ENCODE assay signal across 18 cellular contexts in genomic region chr11:112533682-112534081, GRCh38.
A peak's percentile ranks its signal among the peaks of the same experiment; 100 is the strongest.
DNase-seq lines count a peak whose midpoint lies in the region; ATAC-seq, FAIRE-seq and TF ChIP-seq lines count a peak whose summit lies in the region.
"Had no signal": no experiment of that assay in that cellular context is flagged by ENCODE, and none has a peak within 500 bp of the region (broad histone marks: within the 10 kb centered on the region; RNA-seq: fewer than 3 reads in every experiment).

No MANE protein-coding gene starts in this region.

- H3K27me3 Mint-ChIP-seq in activated naive CD8-positive, alpha-beta T cell treated with anti-CD3 and anti-CD28 coated beads, Interleukin-2, amount 50 U/mL, for 24 hours: peaks cover 10% of the 10 kb centered on the region
- peaks cover 3% of the 10 kb centered on the region for H3K27me3 Mint-ChIP-seq in activated CD4-positive, alpha-beta T cell treated with anti-CD3 and anti-CD28 coated beads, Interleukin-2, amount 10 ng/mL, durations not matched to agents 7 days and 5 days
- peaks cover 61% of the 10 kb centered on the region for H3K27me3 Mint-ChIP-seq in mesothelial cell of epicardium (ENCODE audit: low read depth)

- no peaks in the 10 kb centered on the region for H3K36me3 Mint-ChIP-seq in activated naive CD8-positive, alpha-beta T cell treated with anti-CD3 and anti-CD28 coated beads, Interleukin-2, amount 50 U/mL, for 24 hours (ENCODE audit: low read depth)
- H3K36me3 Mint-ChIP-seq in activated CD4-positive, alpha-beta T cell treated with anti-CD3 and anti-CD28 coated beads, Interleukin-2, amount 10 ng/mL, durations not matched to agents 7 days and 5 days (ENCODE audit: low read depth): no peaks in the 10 kb centered on the region
- H3K36me3 Mint-ChIP-seq in mesothelial cell of epicardium: no peaks in the 10 kb centered on the region
- H3K36me3 Mint-ChIP-seq: CD4-positive, alpha-beta memory T cell had no signal

- H3K4me1 Mint-ChIP-seq in activated naive CD8-positive, alpha-beta T cell treated with anti-CD3 and anti-CD28 coated beads, Interleukin-2, amount 50 U/mL, for 24 hours: peaks cover 8% of the 10 kb centered on the region
- no peaks in the 10 kb centered on the region for H3K4me1 Mint-ChIP-seq in activated CD4-positive, alpha-beta T cell treated with anti-CD3 and anti-CD28 coated beads, Interleukin-2, amount 10 ng/mL, durations not matched to agents 7 days and 5 days
- peaks cover 3% of the 10 kb centered on the region for H3K4me1 Mint-ChIP-seq in mesothelial cell of epicardium
- H3K4me1 Mint-ChIP-seq: GM23338, H9 had no signal

- no peak overlapping the region for H3K27ac ChIP-seq in right atrium auricular region
- H3K27ac ChIP-seq in left lung: no peak overlapping the region
- no peak overlapping the region for H3K27ac ChIP-seq in small intestine (ENCODE audit: low read depth in 1 of 2, low read length in 1 of 2)

- no peak overlapping the region for H3K27ac Mint-ChIP-seq in activated naive CD8-positive, alpha-beta T cell treated with anti-CD3 and anti-CD28 coated beads, Interleukin-2, amount 50 U/mL, for 24 hours
- no peak overlapping the region for H3K27ac Mint-ChIP-seq in activated CD4-positive, alpha-beta T cell treated with anti-CD3 and anti-CD28 coated beads, Interleukin-2, amount 10 ng/mL, durations not matched to agents 7 days and 5 days
- no peak overlapping the region for H3K27ac Mint-ChIP-seq in mesothelial cell of epicardium
- H3K27ac Mint-ChIP-seq: CD4-positive, alpha-beta memory T cell; GM23338; H9 had no signal

- TF ChIP-seq CTCF in right atrium auricular region (IDR thresholded peaks at IDR 0.05): no peak
- TF ChIP-seq CTCF in left lung (IDR thresholded peaks at IDR 0.05): no peak
- TF ChIP-seq CTCF in mesothelial cell of epicardium (IDR thresholded peaks at IDR 0.05; ENCODE audit: unreplicated experiment): no peak

- H3K4me3 Mint-ChIP-seq in activated naive CD8-positive, alpha-beta T cell treated with anti-CD3 and anti-CD28 coated beads, Interleukin-2, amount 50 U/mL, for 24 hours: no peak overlapping the region
- H3K4me3 Mint-ChIP-seq in activated CD4-positive, alpha-beta T cell treated with anti-CD3 and anti-CD28 coated beads, Interleukin-2, amount 10 ng/mL, durations not matched to agents 7 days and 5 days: no peak overlapping the region
- no peak overlapping the region for H3K4me3 Mint-ChIP-seq in mesothelial cell of epicardium
- H3K4me3 Mint-ChIP-seq: CD4-positive, alpha-beta memory T cell; GM23338; H9 had no signal

- no peak for FAIRE-seq in small intestine (lab: Jason Lieb, UNC)
- FAIRE-seq: GM12891, GM18507 had no signal

- DNase-seq in Right ventricle myocardium superior (no peak), right atrium auricular region (ENCODE audit: low spot score) (no peak), left colon (no peak), left lung (no peak), small intestine (peak; percentile 75), mesothelial cell of epicardium (ENCODE audit: low spot score in 2 of 2, unreplicated experiment in 2 of 2) (no peak)
- DNase-seq in activated naive CD8-positive, alpha-beta T cell treated with anti-CD3 and anti-CD28 coated beads, Interleukin-2, amount 50 U/mL, for 24 hours: no peak
- no peak for DNase-seq in activated CD4-positive, alpha-beta T cell treated with anti-CD3 and anti-CD28 coated beads, Interleukin-2, amount 10 ng/mL, durations not matched to agents 7 days and 5 days
- DNase-seq: C1 segment of cervical spinal cord; Caco-2; CD4-positive, alpha-beta memory T cell; DMS153; GF-D8; H9 had no signal

- H3K27me3 ChIP-seq in right atrium auricular region (no peaks in the 10 kb centered on the region), left lung (peaks cover 0 to 4% of the 10 kb centered on the region in 2 donors), small intestine (ENCODE audit: control insufficient read depth in 2 of 2, insufficient read depth in 2 of 2, low read length in 2 of 2) (no peaks in the 10 kb centered on the region)

- H3K4me3 ChIP-seq in right atrium auricular region: no peak overlapping the region
- no peak overlapping the region for H3K4me3 ChIP-seq in left lung
- no peak overlapping the region for H3K4me3 ChIP-seq in small intestine (ENCODE audit: low read depth in 1 of 2, low read length in 2 of 2)
- H3K4me3 ChIP-seq: GM23338 had no signal

- CTCF ChIA-PET in activated CD4-positive, alpha-beta T cell treated with anti-CD3 and anti-CD28 coated beads, Interleukin-2, amount 10 ng/mL, durations not matched to agents 7 days and 5 days (lab: Charles Lee): no interaction called here

- intact Hi-C loops in Right ventricle myocardium superior (cut with DNase I): no loop called here
- intact Hi-C loops in left colon (cut with DNase I, micrococcal nuclease): no loop called here
- intact Hi-C loops in left lung (cut with DNase I): no loop called here

- POLR2A ChIA-PET in activated CD4-positive, alpha-beta T cell treated with anti-CD3 and anti-CD28 coated beads, Interleukin-2, amount 10 ng/mL, durations not matched to agents 7 days and 5 days (lab: Charles Lee): interaction anchor here (0.6 kb wide), 1 partner anchor 12 kb away, joined by 3 read pairs; no protein-coding TSS in a partner anchor

- H3K4me1 ChIP-seq in right atrium auricular region: peaks cover 0 to 7% of the 10 kb centered on the region in 2 donors
- peaks cover 0 to 3% of the 10 kb centered on the region in 2 donors for H3K4me1 ChIP-seq in left lung
- H3K4me1 ChIP-seq in small intestine (ENCODE audit: control insufficient read depth in 2 of 2, insufficient read depth in 1 of 2, low read depth in 1 of 2, low read length in 1 of 2): no peaks in the 10 kb centered on the region

- ATAC-seq in Right ventricle myocardium superior (ENCODE audit: poor library complexity): peak; percentile 51
- ATAC-seq in left colon: peak; percentile 64
- peak; percentile 79 for ATAC-seq in left lung
- no peak for ATAC-seq in activated naive CD8-positive, alpha-beta T cell treated with anti-CD3 and anti-CD28 coated beads, Interleukin-2, amount 50 U/mL, for 24 hours
- ATAC-seq: GM23338, HCT116 had no signal

- no peaks in the 10 kb centered on the region for H3K36me3 ChIP-seq in right atrium auricular region
- H3K36me3 ChIP-seq in left lung: no peaks in the 10 kb centered on the region
- no peaks in the 10 kb centered on the region for H3K36me3 ChIP-seq in small intestine (ENCODE audit: control insufficient read depth in 2 of 2, insufficient read depth in 2 of 2, low read length in 2 of 2)

- H3K9me3 ChIP-seq in right atrium auricular region: no peaks in the 10 kb centered on the region
- no peaks in the 10 kb centered on the region for H3K9me3 ChIP-seq in left lung
- H3K9me3 ChIP-seq in small intestine (ENCODE audit: control insufficient read depth, low read depth): no peaks in the 10 kb centered on the region
- H3K9me3 ChIP-seq: Caco-2 had no signal

- H3K9me3 Mint-ChIP-seq in activated naive CD8-positive, alpha-beta T cell treated with anti-CD3 and anti-CD28 coated beads, Interleukin-2, amount 50 U/mL, for 24 hours: no peaks in the 10 kb centered on the region
- H3K9me3 Mint-ChIP-seq in activated CD4-positive, alpha-beta T cell treated with anti-CD3 and anti-CD28 coated beads, Interleukin-2, amount 10 ng/mL, durations not matched to agents 7 days and 5 days: no peaks in the 10 kb centered on the region
- no peaks in the 10 kb centered on the region for H3K9me3 Mint-ChIP-seq in mesothelial cell of epicardium
- H3K9me3 Mint-ChIP-seq: GM23338, H9 had no signal
